ENCODE assay signal across 14 cellular contexts in genomic region chr1:31927661-31927980, GRCh38. TPM values are rescaled to one million over a fixed set of nuclear protein-coding genes. Genes with fewer than 3 reads are reported as not detected.
DNase-seq lines count a peak whose midpoint lies in the region; ATAC-seq and TF ChIP-seq lines count a peak whose summit lies in the region.
"Had no signal": no experiment of that assay in that cellular context is flagged by ENCODE, and none has a peak within 500 bp of the region (broad histone marks: within the 10 kb centered on the region; RNA-seq: fewer than 3 reads in every experiment).

No MANE protein-coding gene starts in this region.

- no peaks in the 10 kb centered on the region for H3K9me3 Mint-ChIP-seq in activated T-cell treated with anti-CD3 and anti-CD28 coated beads, Interleukin-2, amount 50 U/mL, for 4 hours

- POLR2A ChIA-PET in Panc1 (lab: Charles Lee): no interaction called here

- no peaks in the 10 kb centered on the region for H3K9me3 ChIP-seq in Panc1 (ENCODE audit: control insufficient read depth, insufficient read depth, low read depth, low read length)
- no peaks in the 10 kb centered on the region for H3K9me3 ChIP-seq in effector memory CD4-positive, alpha-beta T cell (ENCODE audit: control insufficient read depth, low read length)
- no peaks in the 10 kb centered on the region for H3K9me3 ChIP-seq in stomach
- H3K9me3 ChIP-seq: heart right ventricle, transverse colon had no signal

- intact Hi-C loops in Panc1 (cut with micrococcal nuclease; ENCODE audit: unreplicated experiment) (no loop called here), stomach (cut with DNase I; ENCODE audit: low total_unique reads) (no loop called here)

- no peaks in the 10 kb centered on the region for H3K27me3 Mint-ChIP-seq in activated T-cell treated with anti-CD3 and anti-CD28 coated beads, Interleukin-2, amount 50 U/mL, for 4 hours (ENCODE audit: low read depth)
- H3K27me3 Mint-ChIP-seq: progenitor cell of endocrine pancreas had no signal

- CTCF ChIA-PET in Panc1 (lab: Charles Lee): no interaction called here

- no peak for TF ChIP-seq EP300 in stomach (IDR thresholded peaks at IDR 0.05)

- no peak for TF ChIP-seq POLR2A in stomach (IDR thresholded peaks at IDR 0.05)

- H3K4me3 ChIP-seq in Panc1 (ENCODE audit: low read depth in 2 of 2, low read length in 2 of 2) (no peak overlapping the region), stomach (peak overlapping the region in 1 of 4 donors; percentile 3)
- no peak overlapping the region for H3K4me3 ChIP-seq in effector memory CD4-positive, alpha-beta T cell (ENCODE audit: insufficient read depth, low read depth, low read length, poor library complexity, severe bottlenecking)
- H3K4me3 ChIP-seq: heart right ventricle, lung, transverse colon had no signal

- BruUV-seq in Panc1 (replicated peaks; lab: Mats Ljungman, UMichigan): no TSS peak

- no peak for ATAC-seq in activated T-cell treated with anti-CD3 and anti-CD28 coated beads, Interleukin-2, amount 50 U/mL, for 4 hours
- ATAC-seq in Panc1 (no peak), GM19463 (IDR thresholded peaks at IDR 0.05; ENCODE audit: unreplicated experiment) (no peak)

- H3K27ac ChIP-seq in Panc1 (ENCODE audit: low read length): peak overlapping the region; percentile 29; the same call in 1 of the 2 replicates
- H3K27ac ChIP-seq in effector memory CD4-positive, alpha-beta T cell (ENCODE audit: insufficient read depth, low read length, poor library complexity, severe bottlenecking): peak overlapping the region; percentile 39
- H3K27ac ChIP-seq in stomach: peak overlapping the region in 4 of 5 donors; percentile 5 to 99 (median 54)

- H3K36me3 Mint-ChIP-seq in activated T-cell treated with anti-CD3 and anti-CD28 coated beads, Interleukin-2, amount 50 U/mL, for 4 hours (ENCODE audit: insufficient read depth): peaks cover 16% of the 10 kb centered on the region

- 43 to 71% (median 61%) methylated on average over 3 of the region's 3 CpGs for WGBS in stomach, 5 donors

- in situ Hi-C loops in Panc1 (cut with HindIII; ENCODE audit: low pct_unique_long_range_greater_than_20kb, low sequenced_read_pairs): no loop called here

- no peak for DNase-seq in activated T-cell treated with anti-CD3 and anti-CD28 coated beads, Interleukin-2, amount 50 U/mL, for 4 hours
- DNase-seq in activated T-cell treated with anti-CD3 and anti-CD28 coated beads for 4 hours (no peak), Panc1 (ENCODE audit: low read depth, low spot score) (no peak), stomach (no peak), foreskin melanocyte (no peak), glomerular visceral epithelial cell (ENCODE audit: extremely low spot score) (no peak)
- no peak for DNase-seq in effector memory CD4-positive, alpha-beta T cell
- DNase-seq: activated CD4-positive, CD25-positive, alpha-beta regulatory T cell; heart right ventricle; MV-4-11; transverse colon had no signal

- H3K4me1 Mint-ChIP-seq in activated T-cell treated with anti-CD3 and anti-CD28 coated beads, Interleukin-2, amount 50 U/mL, for 4 hours (ENCODE audit: low read depth): peaks cover 85% of the 10 kb centered on the region

- H3K36me3 ChIP-seq in Panc1 (ENCODE audit: control insufficient read depth, insufficient read depth, low read length): peaks cover 5% of the 10 kb centered on the region; the same call in 1 of the 2 replicates
- no peaks in the 10 kb centered on the region for H3K36me3 ChIP-seq in effector memory CD4-positive, alpha-beta T cell (ENCODE audit: control insufficient read depth, insufficient read depth, low read length)
- no peaks in the 10 kb centered on the region for H3K36me3 ChIP-seq in stomach
- H3K36me3 ChIP-seq: heart right ventricle, transverse colon had no signal

- H3K4me1 ChIP-seq in Panc1 (ENCODE audit: control insufficient read depth, insufficient read depth, low read length) (peaks cover 87% of the 10 kb centered on the region), stomach (peaks cover 82 to 100% (median 93%) of the 10 kb centered on the region in 4 donors)
- peaks cover 49% of the 10 kb centered on the region for H3K4me1 ChIP-seq in effector memory CD4-positive, alpha-beta T cell (ENCODE audit: control insufficient read depth, insufficient read depth, low read length, poor library complexity, severe bottlenecking)

- H3K4me3 Mint-ChIP-seq in activated T-cell treated with anti-CD3 and anti-CD28 coated beads, Interleukin-2, amount 50 U/mL, for 4 hours: peak overlapping the region; percentile 76

- no peak for TF ChIP-seq CTCF in Panc1 (IDR thresholded peaks at IDR 0.05)
- no peak for TF ChIP-seq CTCF in stomach (IDR thresholded peaks at IDR 0.05)

- no peaks in the 10 kb centered on the region for H3K27me3 ChIP-seq in Panc1 (ENCODE audit: control insufficient read depth, insufficient read depth, low read length)
- H3K27me3 ChIP-seq in effector memory CD4-positive, alpha-beta T cell (replicated peaks; ENCODE audit: control insufficient read depth, insufficient read depth, low read length, poor library complexity, severe bottlenecking): no peaks in the 10 kb centered on the region
- no peaks in the 10 kb centered on the region for H3K27me3 ChIP-seq in stomach
- H3K27me3 ChIP-seq: heart right ventricle, transverse colon had no signal

RNA-seq across cellular contexts. Expression of gene PTP4A2, which starts 10.5 kb away (rescaled TPM):
- total RNA-seq in activated T-cell treated with anti-CD3 and anti-CD28 coated beads, Interleukin-2, amount 50 U/mL, for 4 hours: 100 to 1,000 TPM; 294 to 337 (median 297) TPM
- total RNA-seq in Panc1 (2021; ENCODE audit: unreplicated experiment) (559 TPM), stomach (100 to 1,000 TPM in 3 of 5 donors, 10 to 100 TPM in 2; 81.7 to 330 (median 218) TPM)
- polyA plus RNA-seq in Panc1 (2012; ENCODE audit: insufficient read length): 217 TPM
- 100 to 1,000 TPM in 2 of 3 donors, 10 to 100 TPM in 1; 78.6 to 182 (median 153) TPM for polyA plus RNA-seq in stomach
